In genomic region chr4:161792991-161793390, GRCh38 we compare ENCODE assay signal across 30 cellular contexts.
"Had no signal": no experiment of that assay in that cellular context is flagged by ENCODE, and none has a peak within 500 bp of the region (broad histone marks: within the 10 kb centered on the region; RNA-seq: fewer than 3 reads in every experiment).

No MANE protein-coding gene starts in this region.

- H3K4me3 Mint-ChIP-seq: activated CD4-positive, alpha-beta memory T cell treated with anti-CD3 and anti-CD28 coated beads, Interleukin-2, amount 10 ng/mL, durations not matched to agents 7 days and 5 days; activated CD8-positive, alpha-beta memory T cell treated with anti-CD3 and anti-CD28 coated beads, Interleukin-2, amount 10 ng/mL, durations not matched to agents 7 days and 5 days; activated naive CD8-positive, alpha-beta T cell treated with anti-CD3 and anti-CD28 coated beads for 36 hours had no signal

- H3K4me1 Mint-ChIP-seq: activated CD4-positive, alpha-beta memory T cell treated with anti-CD3 and anti-CD28 coated beads, Interleukin-2, amount 10 ng/mL, durations not matched to agents 7 days and 5 days; activated CD8-positive, alpha-beta memory T cell treated with anti-CD3 and anti-CD28 coated beads, Interleukin-2, amount 10 ng/mL, durations not matched to agents 7 days and 5 days; activated naive CD8-positive, alpha-beta T cell treated with anti-CD3 and anti-CD28 coated beads for 36 hours had no signal

- H3K36me3 ChIP-seq: ascending aorta, Peyer's patch, WERI-Rb-1 had no signal

- DNase-seq: activated CD4-positive, alpha-beta memory T cell treated with anti-CD3 and anti-CD28 coated beads, Interleukin-2, amount 10 ng/mL, durations not matched to agents 7 days and 5 days; activated CD4-positive, alpha-beta T cell treated with anti-CD3 and anti-CD28 coated beads for 1 hour; activated CD4-positive, alpha-beta T cell treated with anti-CD3 and anti-CD28 coated beads for 48 hours; activated CD4-positive, CD25-positive, alpha-beta regulatory T cell; activated CD8-positive, alpha-beta memory T cell treated with anti-CD3 and anti-CD28 coated beads for 24 hours; activated CD8-positive, alpha-beta memory T cell treated with anti-CD3 and anti-CD28 coated beads, Interleukin-2, amount 10 ng/mL, durations not matched to agents 7 days and 5 days; activated CD8-positive, alpha-beta memory T cell treated with anti-CD3 and anti-CD28 coated beads, Interleukin-2, amount 50 U/mL, for 48 hours; activated effector memory CD4-positive, alpha-beta T cell treated with anti-CD3 and anti-CD28 coated beads, Interleukin-2, amount 50 U/mL, for 16 hours; activated naive CD4-positive, alpha-beta T cell; activated naive CD4-positive, alpha-beta T cell treated with anti-CD3 and anti-CD28 coated beads, Interleukin-2, amount 50 U/mL, for 16 hours; activated naive CD8-positive, alpha-beta T cell treated with anti-CD3 and anti-CD28 coated beads for 36 hours; activated T-cell treated with anti-CD3 and anti-CD28 coated beads, Interleukin-2, amount 50 U/mL, for 48 hours; amniotic stem cell; Kasumi-1; KG1; MM.1S; MV-4-11; NCI-H1092; NCI-H1436 treated with DMSO at 0.1 percent for 48 hours; NCI-H1694 treated with DMSO at 0.1 percent for 48 hours; NCI-H2029; NCI-H345; NCI-H524 treated with DMSO at 0.1 percent for 48 hours; NK-92 treated with Interleukin-12 subunit alpha and Interleukin-12 subunit beta, amount 100 ng/mL, for 24 hours; PC-3; Peyer's patch; RPMI8226; T1000; WERI-Rb-1 had no signal

- H3K36me3 Mint-ChIP-seq: activated CD8-positive, alpha-beta memory T cell treated with anti-CD3 and anti-CD28 coated beads, Interleukin-2, amount 10 ng/mL, durations not matched to agents 7 days and 5 days; activated naive CD8-positive, alpha-beta T cell treated with anti-CD3 and anti-CD28 coated beads for 36 hours had no signal

- H3K4me1 ChIP-seq: ascending aorta, Peyer's patch had no signal

- H3K27me3 Mint-ChIP-seq: activated CD4-positive, alpha-beta memory T cell treated with anti-CD3 and anti-CD28 coated beads, Interleukin-2, amount 10 ng/mL, durations not matched to agents 7 days and 5 days; activated CD8-positive, alpha-beta memory T cell treated with anti-CD3 and anti-CD28 coated beads, Interleukin-2, amount 10 ng/mL, durations not matched to agents 7 days and 5 days; activated naive CD8-positive, alpha-beta T cell treated with anti-CD3 and anti-CD28 coated beads for 36 hours had no signal

- H3K27ac ChIP-seq: ascending aorta, Peyer's patch, WERI-Rb-1 had no signal

- ATAC-seq: activated CD8-positive, alpha-beta memory T cell treated with anti-CD3 and anti-CD28 coated beads, Interleukin-2, amount 10 ng/mL, durations not matched to agents 7 days and 5 days; PC-3 had no signal

- H3K9me3 ChIP-seq: ascending aorta, Peyer's patch had no signal

- H3K27ac Mint-ChIP-seq: activated CD4-positive, alpha-beta memory T cell treated with anti-CD3 and anti-CD28 coated beads, Interleukin-2, amount 10 ng/mL, durations not matched to agents 7 days and 5 days; activated CD8-positive, alpha-beta memory T cell treated with anti-CD3 and anti-CD28 coated beads, Interleukin-2, amount 10 ng/mL, durations not matched to agents 7 days and 5 days; activated naive CD8-positive, alpha-beta T cell treated with anti-CD3 and anti-CD28 coated beads for 36 hours had no signal

- H3K4me3 ChIP-seq: ascending aorta, Peyer's patch had no signal

- H3K27me3 ChIP-seq: ascending aorta, Peyer's patch had no signal

- H3K9me3 Mint-ChIP-seq: activated naive CD8-positive, alpha-beta T cell treated with anti-CD3 and anti-CD28 coated beads for 36 hours had no signal
